In genomic region chr2:222613715-222614331, GRCh38 we compare ENCODE assay signal across 8 cellular contexts. TPM values are rescaled to one million over a fixed set of nuclear protein-coding genes. Genes with fewer than 3 reads are reported as not detected.
DNase-seq lines count a peak whose midpoint lies in the region; ATAC-seq, FAIRE-seq and TF ChIP-seq lines count a peak whose summit lies in the region.

No MANE protein-coding gene starts in this region.

- CTCF ChIA-PET in K562 (lab: Yijun Ruan, JAX; ENCODE audit: low intra/inter-chr PET ratio), result interaction anchor here (1.4 kb wide), 1 partner anchor 296 kb away, joined by 5 read pairs; no protein-coding TSS in a partner anchor

- H3K36me3 ChIP-seq in K562 (ENCODE audit: control insufficient read depth, insufficient read depth, low read length) (peaks cover 79% of the 10 kb centered on the region), kidney (ENCODE audit: control insufficient read depth in 1 of 2, insufficient read depth in 2 of 2, low read length in 2 of 2) (peaks cover 2 to 12% of the 10 kb centered on the region in 2 donors), upper lobe of left lung (peaks cover 0 to 39% (median 15%) of the 10 kb centered on the region in 4 donors)

- no TSS peak for BruUV-seq in K562 (replicated peaks; lab: Mats Ljungman, UMichigan)

- H4K20me1 ChIP-seq in K562 (replicated peaks; ENCODE audit: control insufficient read depth, insufficient read depth, low read length), result no peaks in the 10 kb centered on the region

- in situ Hi-C loops in K562 (cut with MboI), result no loop called here

- H3K4me2 ChIP-seq in K562 (ENCODE audit: insufficient read depth, low read length), result no peak overlapping the region

- WGBS in K562 (ENCODE audit: insufficient coverage, low coverage, missing lambda C conversion rate), result 78% methylated on average over 3 of the region's 3 CpGs
- 51 to 59% methylated on average over 3 of the region's 3 CpGs for WGBS in upper lobe of left lung, 2 donors

- TF ChIP-seq POLR2A in K562 (conservative IDR thresholded peaks at IDR 0.05) (no peak), upper lobe of left lung (IDR thresholded peaks at IDR 0.05) (no peak)

- ATAC-seq in GM19452 (IDR thresholded peaks at IDR 0.05; ENCODE audit: unreplicated experiment) (peak; percentile 79), HG03342 (IDR thresholded peaks at IDR 0.05; ENCODE audit: unreplicated experiment) (peak; percentile 90), K562 (peak; percentile 90), upper lobe of left lung (ENCODE audit: low FRiP score in 2 of 2) (peak in 1 of 2 donors; percentile 64)

- TF ChIP-seq RAD21 in K562 (CRISPR knock-in tag; conservative IDR thresholded peaks at IDR 0.05 in 1 of 2, IDR thresholded peaks at IDR 0.05 in 1 of 2), result peak; percentile 34 to 55; a peak in 3 of 4 replicates

- no peaks in the 10 kb centered on the region for H3K27me3 ChIP-seq in K562 (ENCODE audit: control insufficient read depth in 2 of 2, insufficient read depth in 2 of 2, low read length in 2 of 2)
- no peaks in the 10 kb centered on the region for H3K27me3 ChIP-seq in upper lobe of left lung

- no peaks in the 10 kb centered on the region for H3K9me1 ChIP-seq in K562 (ENCODE audit: control insufficient read depth, insufficient read depth, low read length)

- POLR2A ChIA-PET in K562 (lab: Yijun Ruan, JAX), result no interaction called here

- FAIRE-seq in K562 (lab: Jason Lieb, UNC) (peak; percentile 80), kidney (lab: Jason Lieb, UNC) (peak; percentile 72)

- TF ChIP-seq CTCF in K562 (IDR thresholded peaks at IDR 0.05 in 2 of 3, conservative IDR thresholded peaks at IDR 0.05 in 1 of 3; ENCODE audit: insufficient read depth in 2 of 3, low read depth in 1 of 3, low read length in 3 of 3) (peak; percentile 45 to 59 (median 58)), kidney (IDR thresholded peaks at IDR 0.05; ENCODE audit: borderline replicate concordance, extremely low read depth, insufficient read depth) (peak; percentile 76), upper lobe of left lung (IDR thresholded peaks at IDR 0.05) (peak; percentile 43 to 67 (median 58))

- no peak overlapping the region for H2AFZ ChIP-seq in K562 (ENCODE audit: low read depth, low read length)

- DNase-seq in DMS53 treated with DMSO at 0.1 percent for 48 hours (lab: John Stamatoyannopoulos, UW; ENCODE audit: unreplicated experiment), result peak; percentile 38
- DNase-seq in NCI-H446 (lab: John Stamatoyannopoulos, UW), result peak; percentile 8 to 51
- peak in 3 of 4 experiments; percentile 12 to 37 (median 36) for DNase-seq in K562 (ENCODE audit: extremely low read depth in 1 of 4, low spot score in 3 of 4)
- no peak for DNase-seq in kidney
- peak in 1 of 2 donors; percentile 23 for DNase-seq in upper lobe of left lung
- no peak for DNase-seq in stimulated activated CD4-positive, alpha-beta T cell treated with anti-CD3 and anti-CD28 coated beads, Interleukin-4, amount 100 ng/mL, for 1 hour

- no peak for TF ChIP-seq EP300 in K562 (IDR thresholded peaks at IDR 0.05; ENCODE audit: low read length)
- TF ChIP-seq EP300 in upper lobe of left lung (IDR thresholded peaks at IDR 0.05), result no peak

- H3K4me3 ChIP-seq in K562 (no peak overlapping the region), kidney (ENCODE audit: low read length in 2 of 2) (no peak overlapping the region), upper lobe of left lung (no peak overlapping the region)

- H3K27ac ChIP-seq in K562 (ENCODE audit: extremely low read depth, low read depth, low read length) (no peak overlapping the region), kidney (ENCODE audit: low read depth in 2 of 2, low read length in 2 of 2) (no peak overlapping the region), upper lobe of left lung (no peak overlapping the region)

- H3K79me2 ChIP-seq in K562 (ENCODE audit: control insufficient read depth, insufficient read depth, low read length), result 0 out of 3 replicates have a peak, but pooled peaks cover 3% of the 10 kb centered on the region

- H3K9ac ChIP-seq in K562 (ENCODE audit: insufficient read depth in 1 of 2, low read depth in 2 of 2, low read length in 2 of 2), result no peak overlapping the region
- H3K9ac ChIP-seq in kidney (ENCODE audit: low read length in 2 of 2), result no peak overlapping the region

- intact Hi-C loops in K562 (cut with micrococcal nuclease), result loop anchor here (1.0 kb wide), 1 partner anchor 557 kb away; no protein-coding TSS in a partner anchor
- intact Hi-C loops in kidney (cut with DNase I), result no loop called here

- no peaks in the 10 kb centered on the region for H3K9me3 ChIP-seq in K562 (replicated peaks; ENCODE audit: control insufficient read depth, insufficient read depth, low read depth, low read length)
- H3K9me3 ChIP-seq in kidney (ENCODE audit: control insufficient read depth in 1 of 2, low read length in 2 of 2), result no peaks in the 10 kb centered on the region
- H3K9me3 ChIP-seq in upper lobe of left lung, result no peaks in the 10 kb centered on the region

- H3K4me1 ChIP-seq in K562 (replicated peaks in 1 of 2; ENCODE audit: control insufficient read depth in 2 of 2, insufficient read depth in 2 of 2, low read length in 2 of 2) (no peaks in the 10 kb centered on the region; a peak in 1 of 5 replicates), kidney (ENCODE audit: control insufficient read depth in 1 of 2, insufficient read depth in 1 of 2, low read depth in 1 of 2, low read length in 2 of 2) (no peaks in the 10 kb centered on the region), upper lobe of left lung (no peaks in the 10 kb centered on the region)

TF ChIP-seq in K562, 482 proteins besides CTCF, POLR2A, EP300 and RAD21 (continues in another document):
- TF ChIP-seq ZEB2 (IDR thresholded peaks at IDR 0.05), result no peak
- no peak for TF ChIP-seq ZBTB17 (CRISPR knock-in tag; IDR thresholded peaks at IDR 0.05)
- TF ChIP-seq CBX2 (IDR thresholded peaks at IDR 0.05; ENCODE audit: insufficient read depth, low read length, poor library complexity, severe bottlenecking), result no peak

RNA-seq across cellular contexts. Expression of gene FARSB, which starts 42.1 kb away (rescaled TPM):
- 16.9 and 39.3 TPM in 2 replicates for total RNA-seq in K562 (2011; cell fraction: chromatin; rRNA removed; ENCODE audit: low replicate concordance)
- 8.2 and 12.2 TPM in 2 replicates for total RNA-seq in K562 (2011; cell fraction: nucleolus; rRNA removed)
- 16.1 and 23.5 TPM in 2 replicates for total RNA-seq in K562 (2011; cell fraction: nucleoplasm; rRNA removed)
- 26.6 and 28.3 TPM in 2 replicates for total RNA-seq in K562 (2014; rRNA removed)
- total RNA-seq in K562 (2014; rRNA removed; fragmentation: Illumina TruSeq; extraction: Trizol), result 55.7 and 60.7 TPM in 2 replicates
- 50.9 and 54.2 TPM in 2 replicates for total RNA-seq in K562 (2015; rRNA removed; fragmentation: Illumina TruSeq; extraction: Trizol)
- 50.5 and 52.0 TPM in 2 replicates for total RNA-seq in K562 (2021)
- polyA plus RNA-seq in K562 (2011; rRNA removed), result 61.6 and 90.1 TPM in 2 replicates
- 30.8 and 38.2 TPM in 2 replicates for polyA plus RNA-seq in K562 (2011; cell fraction: cytosol; rRNA removed)
- polyA plus RNA-seq in K562 (2011; cell fraction: nucleus; rRNA removed), result 20.0 and 26.4 TPM in 2 replicates
- 33.7 and 59.6 TPM in 2 replicates for polyA plus RNA-seq in K562 (2012)
- polyA plus RNA-seq in K562 (2014; fragmentation: Illumina TruSeq; extraction: Trizol), result 86.3 and 101 TPM in 2 replicates
- polyA plus RNA-seq in K562 (2014; fragmentation: Nextera tagmentation; extraction: Ambion mirVana), result 100 to 1,000 TPM; 152 to 171 TPM
- polyA plus RNA-seq in K562 (2014; rRNA removed), result 54.0 and 64.9 TPM in 2 replicates
- polyA minus RNA-seq in K562 (2011; rRNA and poly(A)+ RNA removed), result 70.2 and 74.0 TPM in 2 replicates
- 19.7 and 32.9 TPM in 2 replicates for polyA minus RNA-seq in K562 (2011; cell fraction: cytosol; rRNA and poly(A)+ RNA removed)
- 13.3 and 19.4 TPM in 2 replicates for polyA minus RNA-seq in K562 (2011; cell fraction: nucleus; rRNA and poly(A)+ RNA removed)
- 17.1 TPM for total RNA-seq in kidney
- polyA plus RNA-seq in kidney (ENCODE audit: insufficient read depth, low read depth, low replicate concordance), result 18.2 TPM
- 10 to 100 TPM in 3 of 6 donors, 1 to 10 TPM in 3; 2.0 to 12.5 (median 10.2) TPM for total RNA-seq in upper lobe of left lung

RNA-seq across cellular contexts. Expression of gene MOGAT1, which starts 57.6 kb away (rescaled TPM):
- total RNA-seq in K562 (2011; cell fraction: chromatin; rRNA removed; ENCODE audit: low replicate concordance), result not detected in 2 replicates
- total RNA-seq in K562 (2011; cell fraction: nucleolus; rRNA removed), result not detected in 2 replicates
- total RNA-seq in K562 (2011; cell fraction: nucleoplasm; rRNA removed), result not detected in 2 replicates
- total RNA-seq in K562 (2014; rRNA removed) (not detected in 2 replicates), K562 (2014; rRNA removed; fragmentation: Illumina TruSeq; extraction: Trizol) (not detected in 2 replicates), K562 (2015; rRNA removed; fragmentation: Illumina TruSeq; extraction: Trizol) (not detected in 2 replicates), K562 (2021) (not detected in 2 replicates), kidney (not detected), upper lobe of left lung (1 to 10 TPM in 4 of 6 donors, under 1 TPM in 2; 0.46 to 4.4 (median 1.1) TPM)
- polyA plus RNA-seq in K562 (2011; rRNA removed) (not detected in 2 replicates), K562 (2014; fragmentation: Illumina TruSeq; extraction: Trizol) (not detected in 2 replicates), K562 (2014; fragmentation: Nextera tagmentation; extraction: Ambion mirVana) (not detected), K562 (2014; rRNA removed) (not detected in 2 replicates), kidney (ENCODE audit: insufficient read depth, low read depth, low replicate concordance) (not detected)
- polyA plus RNA-seq in K562 (2011; cell fraction: cytosol; rRNA removed), result not detected in 2 replicates
- not detected in 2 replicates for polyA plus RNA-seq in K562 (2011; cell fraction: nucleus; rRNA removed)
- not detected in 2 replicates for polyA plus RNA-seq in K562 (2012)
- not detected in 2 replicates for polyA minus RNA-seq in K562 (2011; rRNA and poly(A)+ RNA removed)
- not detected in 2 replicates for polyA minus RNA-seq in K562 (2011; cell fraction: cytosol; rRNA and poly(A)+ RNA removed)
- polyA minus RNA-seq in K562 (2011; cell fraction: nucleus; rRNA and poly(A)+ RNA removed), result not detected in 2 replicates

Comparison
In these comparisons a context has a peak if more than half of its experiments do, and no peak if none do; other contexts are left out.
1. DNase-seq: peak in DMS53 treated with DMSO at 0.1 percent for 48 hours (single experiment), NCI-H446 (2 of 2) and K562 (3 of 4); none in kidney (single experiment) and stimulated activated CD4-positive, alpha-beta T cell treated with anti-CD3 and anti-CD28 coated beads, Interleukin-4, amount 100 ng/mL, for 1 hour (single experiment).
2. Peak in every context shown above with its lines, with median percentiles within 50 percentile points of each other: CTCF ChIP-seq.